Comparison of ENCODE assay signal across 17 cellular contexts in the genomic region with DNA sequence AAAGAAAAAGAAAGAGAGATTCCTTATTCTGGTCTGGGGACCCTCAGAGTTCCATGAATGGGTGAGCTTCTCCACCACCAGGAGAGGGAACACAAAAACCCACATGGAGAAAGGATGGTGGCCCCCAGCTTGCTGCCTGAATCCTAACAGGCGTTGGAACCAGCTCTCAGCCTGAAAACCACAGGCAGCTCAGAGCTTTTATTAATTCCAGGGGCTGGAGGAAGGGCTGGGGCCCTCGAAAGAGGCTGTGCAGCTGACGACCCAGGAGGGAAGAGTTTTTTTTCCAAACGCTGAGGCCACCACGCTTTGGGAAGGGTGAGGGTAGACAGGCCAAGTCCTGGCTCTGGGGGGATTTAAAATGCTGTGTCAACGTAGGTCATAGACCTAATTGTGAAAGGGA. TPM values are rescaled to one million over a fixed set of nuclear protein-coding genes. Genes with fewer than 3 reads are reported as not detected.
DNase-seq lines count a peak whose midpoint lies in the region; ATAC-seq and TF ChIP-seq lines count a peak whose summit lies in the region.
"Had no signal": no experiment of that assay in that cellular context is flagged by ENCODE, and none has a peak within 500 bp of the region (broad histone marks: within the 10 kb centered on the region; RNA-seq: fewer than 3 reads in every experiment).

No MANE protein-coding gene starts in this region.

- no peaks in the 10 kb centered on the region; a peak in 1 of 7 replicates for H3K36me3 Mint-ChIP-seq in H9 (ENCODE audit: insufficient read depth in 1 of 3, low read depth in 3 of 3)
- no peaks in the 10 kb centered on the region for H3K36me3 Mint-ChIP-seq in mesothelial cell of epicardium
- no peaks in the 10 kb centered on the region for H3K36me3 Mint-ChIP-seq in stimulated activated naive B cell treated with anti-CD40 and anti-IgM and Interleukin-4, amounts not matched to agents 10 μg/mL and 1 μg/mL and 100 μg/mL, for 72 hours
- H3K36me3 Mint-ChIP-seq in activated CD8-positive, alpha-beta T cell treated with anti-CD3 and anti-CD28 coated beads for 36 hours (ENCODE audit: low read depth) = no peaks in the 10 kb centered on the region
- H3K36me3 Mint-ChIP-seq: CD8-positive, alpha-beta memory T cell had no signal

- no peak overlapping the region for H2AFZ ChIP-seq in H9 (ENCODE audit: low read length)
- H2AFZ ChIP-seq: GM23338 had no signal

- H3K4me3 Mint-ChIP-seq in H9 (no peak overlapping the region), mesothelial cell of epicardium (no peak overlapping the region)
- no peak overlapping the region for H3K4me3 Mint-ChIP-seq in stimulated activated naive B cell treated with anti-CD40 and anti-IgM and Interleukin-4, amounts not matched to agents 10 μg/mL and 1 μg/mL and 100 μg/mL, for 72 hours
- no peak overlapping the region for H3K4me3 Mint-ChIP-seq in activated CD8-positive, alpha-beta T cell treated with anti-CD3 and anti-CD28 coated beads for 36 hours
- H3K4me3 Mint-ChIP-seq: CD8-positive, alpha-beta memory T cell; GM23338 had no signal

- POLR2A ChIA-PET in activated CD8-positive, alpha-beta T cell treated with anti-CD3 and anti-CD28 coated beads for 36 hours (lab: Charles Lee) = no interaction called here

- H3K14ac ChIP-seq in H9 (ENCODE audit: insufficient read depth, low read length) = no peak overlapping the region

- H2BK5ac ChIP-seq in H9 (ENCODE audit: insufficient read length, low read length) = no peak overlapping the region

- no peak overlapping the region for H2BK20ac ChIP-seq in H9 (ENCODE audit: low read depth, low read length, poor library complexity, severe bottlenecking)

- no peak overlapping the region for H2AK5ac ChIP-seq in H9 (ENCODE audit: insufficient read length, low read length)

- H3K23me2 ChIP-seq in H9 (ENCODE audit: insufficient read length, low read depth, low read length, poor library complexity, severe bottlenecking) = no peaks in the 10 kb centered on the region

- H4K91ac ChIP-seq in H9 (ENCODE audit: insufficient read length, low read depth, low read length) = no peak overlapping the region

- H3T11ph ChIP-seq in H9 (ENCODE audit: low read length) = no peak overlapping the region

- H4K5ac ChIP-seq in H9 (ENCODE audit: insufficient read length, low read depth, low read length) = no peak overlapping the region

- no peak overlapping the region for H2BK15ac ChIP-seq in H9 (ENCODE audit: low read depth, low read length)

- CTCF ChIA-PET in activated CD8-positive, alpha-beta T cell treated with anti-CD3 and anti-CD28 coated beads for 36 hours (lab: Charles Lee) = interaction anchor here (2.0 kb wide), 1 partner anchor 10 kb away, joined by 22 read pairs; no protein-coding TSS in a partner anchor

- no peak overlapping the region for H3K4me2 ChIP-seq in H9 (ENCODE audit: insufficient read depth, insufficient read length, low read length)
- H3K4me2 ChIP-seq: GM23338 had no signal

- no peak overlapping the region for H3K18ac ChIP-seq in H9 (ENCODE audit: insufficient read length, low read depth, low read length)

- no CpG with 5 or more reads among the region's 6 CpGs for WGBS in H9 (ENCODE audit: extremely low coverage, insufficient read length, low lambda C conversion rate)
- WGBS in transverse colon (ENCODE audit: low coverage in 1 of 2), 2 donors = 68 to 76% methylated on average over 6 of the region's 6 CpGs

- H3K79me1 ChIP-seq in H9 (ENCODE audit: insufficient read depth, low read depth, low read length, poor library complexity, severe bottlenecking) = no peaks in the 10 kb centered on the region

- no peak for DNase-seq in H9
- DNase-seq in WERI-Rb-1 = peak; percentile 48
- DNase-seq in mesothelial cell of epicardium (ENCODE audit: low spot score in 2 of 2, unreplicated experiment in 2 of 2) = no peak
- DNase-seq in stimulated activated naive B cell treated with anti-CD40 and anti-IgM and Interleukin-4, amounts not matched to agents 10 μg/mL and 1 μg/mL and 100 μg/mL, for 72 hours = no peak
- no peak for DNase-seq in MG63
- no peak for DNase-seq in HuH-7.5 (ENCODE audit: low spot score)
- no peak for DNase-seq in activated CD8-positive, alpha-beta T cell treated with anti-CD3 and anti-CD28 coated beads for 36 hours
- no peak for DNase-seq in transverse colon
- DNase-seq: C1 segment of cervical spinal cord; CD8-positive, alpha-beta memory T cell; KBM-7; NCI-H187; NCI-H2227 treated with DMSO at 0.1 percent for 48 hours; NCI-H524; PC-3 had no signal

- no peak overlapping the region for H2BK12ac ChIP-seq in H9 (ENCODE audit: insufficient read length, low read depth, low read length)

- H3K4me1 ChIP-seq in H9 (ENCODE audit: insufficient read depth, low read length) (no peaks in the 10 kb centered on the region), transverse colon (peaks cover 0 to 10% (median 3%) of the 10 kb centered on the region in 4 donors)

- no peak overlapping the region for H3K27ac ChIP-seq in H9 (ENCODE audit: insufficient read length, low read depth, low read length)
- H3K27ac ChIP-seq in WERI-Rb-1 = peak overlapping the region; percentile 6; the same call in 1 of the 2 replicates
- no peak overlapping the region for H3K27ac ChIP-seq in transverse colon

- H3K27ac Mint-ChIP-seq in H9 (peak overlapping the region in 2 of 3 experiments; percentile 1 to 77; a peak in 3 of 7 replicates), mesothelial cell of epicardium (peak overlapping the region; percentile 85)
- H3K27ac Mint-ChIP-seq in stimulated activated naive B cell treated with anti-CD40 and anti-IgM and Interleukin-4, amounts not matched to agents 10 μg/mL and 1 μg/mL and 100 μg/mL, for 72 hours = peak overlapping the region; percentile 37
- no peak overlapping the region for H3K27ac Mint-ChIP-seq in activated CD8-positive, alpha-beta T cell treated with anti-CD3 and anti-CD28 coated beads for 36 hours
- H3K27ac Mint-ChIP-seq: CD8-positive, alpha-beta memory T cell; GM23338 had no signal

- in situ Hi-C loops in transverse colon (cut with MboI; ENCODE audit: low pct_ligation_motif_present in 1 of 4, low pct_unique_long_range_greater_than_20kb in 1 of 4, low sequenced_read_pairs in 3 of 4) = loop anchor here in 1 of 4 donors (25.0 kb wide), 1 partner anchor 130 kb away; no protein-coding TSS in a partner anchor

- no peaks in the 10 kb centered on the region for H3K9me3 ChIP-seq in H9 (ENCODE audit: control insufficient read depth, low read depth, low read length)
- H3K9me3 ChIP-seq in WERI-Rb-1 (ENCODE audit: severe bottlenecking) = no peaks in the 10 kb centered on the region
- no peaks in the 10 kb centered on the region for H3K9me3 ChIP-seq in MG63
- H3K9me3 ChIP-seq in transverse colon = no peaks in the 10 kb centered on the region

- no peak overlapping the region for H2BK120ac ChIP-seq in H9 (ENCODE audit: low read depth, low read length, poor library complexity, severe bottlenecking)

- H3K4me1 Mint-ChIP-seq in H9 = peaks cover 17 to 30% of the 10 kb centered on the region in 2 experiments
- H3K4me1 Mint-ChIP-seq in mesothelial cell of epicardium = peaks cover 30% of the 10 kb centered on the region
- peaks cover 5 to 11% of the 10 kb centered on the region in 2 donors for H3K4me1 Mint-ChIP-seq in stimulated activated naive B cell treated with anti-CD40 and anti-IgM and Interleukin-4, amounts not matched to agents 10 μg/mL and 1 μg/mL and 100 μg/mL, for 72 hours
- H3K4me1 Mint-ChIP-seq in activated CD8-positive, alpha-beta T cell treated with anti-CD3 and anti-CD28 coated beads for 36 hours (ENCODE audit: low read depth) = no peaks in the 10 kb centered on the region
- H3K4me1 Mint-ChIP-seq: CD8-positive, alpha-beta memory T cell had no signal

- peaks cover 2% of the 10 kb centered on the region for H3K27me3 Mint-ChIP-seq in H9 (ENCODE audit: low read depth)
- H3K27me3 Mint-ChIP-seq in mesothelial cell of epicardium (ENCODE audit: low read depth) = no peaks in the 10 kb centered on the region
- peaks cover 21 to 25% of the 10 kb centered on the region in 2 donors for H3K27me3 Mint-ChIP-seq in stimulated activated naive B cell treated with anti-CD40 and anti-IgM and Interleukin-4, amounts not matched to agents 10 μg/mL and 1 μg/mL and 100 μg/mL, for 72 hours
- H3K27me3 Mint-ChIP-seq in activated CD8-positive, alpha-beta T cell treated with anti-CD3 and anti-CD28 coated beads for 36 hours = peaks cover 3% of the 10 kb centered on the region

- H3K23ac ChIP-seq in H9 (ENCODE audit: insufficient read length, low read depth, low read length) = no peak overlapping the region

- H3K36me3 ChIP-seq in WERI-Rb-1 = no peaks in the 10 kb centered on the region
- H3K36me3 ChIP-seq in MG63 = no peaks in the 10 kb centered on the region
- no peaks in the 10 kb centered on the region for H3K36me3 ChIP-seq in transverse colon

- no peaks in the 10 kb centered on the region for H4K20me1 ChIP-seq in H9 (ENCODE audit: control insufficient read depth, insufficient read depth, insufficient read length)

- H3K9me3 Mint-ChIP-seq in H9 (no peaks in the 10 kb centered on the region; a peak in 1 of 5 replicates), mesothelial cell of epicardium (no peaks in the 10 kb centered on the region)
- no peaks in the 10 kb centered on the region for H3K9me3 Mint-ChIP-seq in stimulated activated naive B cell treated with anti-CD40 and anti-IgM and Interleukin-4, amounts not matched to agents 10 μg/mL and 1 μg/mL and 100 μg/mL, for 72 hours
- no peaks in the 10 kb centered on the region for H3K9me3 Mint-ChIP-seq in activated CD8-positive, alpha-beta T cell treated with anti-CD3 and anti-CD28 coated beads for 36 hours
- H3K9me3 Mint-ChIP-seq: CD8-positive, alpha-beta memory T cell; GM23338 had no signal

- no peak overlapping the region for H4K8ac ChIP-seq in H9 (replicated peaks; ENCODE audit: insufficient read length, low read depth, low read length)

- no peak overlapping the region for H3K9ac ChIP-seq in H9 (ENCODE audit: extremely low read depth, insufficient read length, low read length)

- no peak for ATAC-seq in stimulated activated naive B cell treated with anti-CD40 and anti-IgM and Interleukin-4, amounts not matched to agents 10 μg/mL and 1 μg/mL and 100 μg/mL, for 72 hours (replicated peaks)
- ATAC-seq in activated CD8-positive, alpha-beta T cell treated with anti-CD3 and anti-CD28 coated beads for 36 hours = no peak
- ATAC-seq: GM23338, HCT116, PC-3 had no signal

- no peak for TF ChIP-seq POLR2A in transverse colon (IDR thresholded peaks at IDR 0.05)

- H3K4me3 ChIP-seq in WERI-Rb-1 (ENCODE audit: low read depth, low read length) = no peak overlapping the region
- no peak overlapping the region for H3K4me3 ChIP-seq in MG63
- H3K4me3 ChIP-seq in transverse colon = no peak overlapping the region
- H3K4me3 ChIP-seq: GM23338 had no signal

- H3K27me3 ChIP-seq in H9 (ENCODE audit: insufficient read depth, low read length) (no peaks in the 10 kb centered on the region), WERI-Rb-1 (ENCODE audit: insufficient read depth, low read depth, severe bottlenecking) (no peaks in the 10 kb centered on the region), MG63 (no peaks in the 10 kb centered on the region), transverse colon (no peaks in the 10 kb centered on the region)

- TF ChIP-seq EP300 in transverse colon (IDR thresholded peaks at IDR 0.05; ENCODE audit: low read depth) = no peak

- H3K79me2 ChIP-seq in H9 (ENCODE audit: insufficient read depth, low read length) = no peaks in the 10 kb centered on the region

- no peak overlapping the region for H3K56ac ChIP-seq in H9 (ENCODE audit: insufficient read length, low read depth, low read length)

- no peak overlapping the region for H3K4ac ChIP-seq in H9 (ENCODE audit: low read depth, low read length)

- TF ChIP-seq CTCF in H9 (conservative IDR thresholded peaks at IDR 0.05) = no peak
- TF ChIP-seq CTCF in WERI-Rb-1 (IDR thresholded peaks at IDR 0.05; ENCODE audit: low read depth, low read length) = no peak
- TF ChIP-seq CTCF in mesothelial cell of epicardium (IDR thresholded peaks at IDR 0.05; ENCODE audit: unreplicated experiment) = no peak
- TF ChIP-seq CTCF in activated CD8-positive, alpha-beta T cell treated with anti-CD3 and anti-CD28 coated beads for 36 hours (IDR thresholded peaks at IDR 0.05) = no peak
- no peak for TF ChIP-seq CTCF in transverse colon (IDR thresholded peaks at IDR 0.05)

- intact Hi-C loops in activated CD8-positive, alpha-beta T cell treated with anti-CD3 and anti-CD28 coated beads for 36 hours (cut with micrococcal nuclease) = no loop called here
- intact Hi-C loops in transverse colon (cut with DNase I; ENCODE audit: low total_unique reads) = no loop called here

RNA-seq across cellular contexts. Expression of a gene that starts 10.9 kb away (rescaled TPM):
- total RNA-seq in H9 (2021) (0.37 and 0.55 TPM in 2 replicates), mesothelial cell of epicardium (32.9 to 37.4 TPM (median 33.2 TPM) in 3 replicates), transverse colon (100 to 1,000 TPM in 1 of 4 donors, 10 to 100 TPM in 2, 1 to 10 TPM in 1; 8.4 to 147 (median 25.8) TPM)
- total RNA-seq in MG63 (2014; rRNA removed; shearing (Covaris generic); ENCODE audit: low replicate concordance) = not detected in 2 replicates
- not detected for total RNA-seq in activated CD8-positive, alpha-beta T cell treated with anti-CD3 and anti-CD28 coated beads for 36 hours
- total RNA-seq: CD8-positive, alpha-beta memory T cell had no signal
